ENCODE assay signal across 11 cellular contexts in the genomic region with DNA sequence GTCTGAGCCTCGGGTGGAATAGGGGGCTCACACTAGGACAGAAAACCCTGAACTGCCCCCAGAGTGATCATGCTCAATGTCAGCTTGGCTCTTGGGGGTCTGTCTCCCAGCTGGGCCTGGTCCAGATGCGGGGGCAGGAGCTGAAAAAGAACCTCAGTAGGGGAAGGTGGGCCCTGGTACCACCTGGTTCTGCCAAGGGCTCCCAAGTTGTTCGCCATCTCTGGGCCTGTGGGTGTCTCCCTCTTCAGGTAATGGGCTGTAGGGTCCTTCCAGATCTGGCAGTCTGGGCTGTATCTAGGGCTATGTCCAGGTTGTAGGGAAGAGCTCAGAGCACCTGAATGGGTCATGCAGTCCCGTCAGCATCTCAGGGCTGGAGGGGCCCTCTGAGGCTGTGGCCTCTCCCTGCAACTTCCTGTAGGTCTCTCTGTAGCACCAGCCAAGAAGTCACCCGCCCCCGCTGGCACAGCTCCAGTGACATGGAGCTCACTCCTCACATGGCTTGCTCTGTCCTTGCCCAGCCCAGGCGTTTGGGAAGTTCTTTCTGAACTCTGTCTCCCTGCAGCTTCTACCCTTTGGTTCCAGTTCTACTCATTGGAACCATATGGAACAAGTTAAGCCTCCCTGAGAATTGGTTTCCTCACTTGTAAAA. TPM values are rescaled to one million over a fixed set of nuclear protein-coding genes. Genes with fewer than 3 reads are reported as not detected.
A peak's percentile ranks its signal among the peaks of the same experiment; 100 is the strongest.
DNase-seq lines count a peak whose midpoint lies in the region; ATAC-seq, FAIRE-seq and TF ChIP-seq lines count a peak whose summit lies in the region.
"Had no signal": no experiment of that assay in that cellular context is flagged by ENCODE, and none has a peak within 500 bp of the region (broad histone marks: within the 10 kb centered on the region; RNA-seq: fewer than 3 reads in every experiment).

No MANE protein-coding gene starts in this region.

- TF ChIP-seq RAD21 in HepG2 (CRISPR knock-in tag; IDR thresholded peaks at IDR 0.05), result no peak

- H3K4me2 ChIP-seq in HepG2 (ENCODE audit: low read depth, low read length), result peak overlapping the region; percentile 66

- no peak for FAIRE-seq in HepG2 (lab: Jason Lieb, UNC)

- H3K4me1 Mint-ChIP-seq in activated T-helper 17 cell treated with anti-CD3 and anti-CD28 coated beads, Interleukin-2, amount 50 U/mL, for 72 hours, result no peaks in the 10 kb centered on the region

- no peaks in the 10 kb centered on the region for H4K20me1 ChIP-seq in HepG2 (ENCODE audit: insufficient read depth, low read length)

- H3K9me3 ChIP-seq in colonic mucosa (no peaks in the 10 kb centered on the region), HepG2 (ENCODE audit: low read length) (no peaks in the 10 kb centered on the region; the same call in 1 of the 2 replicates), upper lobe of left lung (no peaks in the 10 kb centered on the region)

- H3K36me3 Mint-ChIP-seq in activated T-helper 17 cell treated with anti-CD3 and anti-CD28 coated beads, Interleukin-2, amount 50 U/mL, for 72 hours (ENCODE audit: low read depth), result no peaks in the 10 kb centered on the region

- no peak for TF ChIP-seq CTCF in colonic mucosa (IDR thresholded peaks at IDR 0.05)
- peak; percentile 37; the same call in 1 of the 2 replicates for TF ChIP-seq CTCF in HepG2 (CRISPR knock-in tag; IDR thresholded peaks at IDR 0.05)
- no peak for TF ChIP-seq CTCF in upper lobe of left lung (IDR thresholded peaks at IDR 0.05)

- POLR2A ChIA-PET in HepG2 (lab: Yijun Ruan, JAX), result interaction anchor here (1.0 kb wide), 1 partner anchor 201 kb away, joined by 3 read pairs; no protein-coding TSS in a partner anchor

- H3K27me3 ChIP-seq in colonic mucosa (no peaks in the 10 kb centered on the region), HepG2 (ENCODE audit: control insufficient read depth in 1 of 2, insufficient read depth in 2 of 2, low read length in 2 of 2) (no peaks in the 10 kb centered on the region), upper lobe of left lung (no peaks in the 10 kb centered on the region)

- H3K27me3 Mint-ChIP-seq in activated T-helper 17 cell treated with anti-CD3 and anti-CD28 coated beads, Interleukin-2, amount 50 U/mL, for 72 hours, result no peaks in the 10 kb centered on the region

- ATAC-seq in HepG2, result peak; percentile 65
- ATAC-seq in upper lobe of left lung (ENCODE audit: low FRiP score in 2 of 2), result peak in 1 of 2 donors; percentile 76
- ATAC-seq in GM21447 (IDR thresholded peaks at IDR 0.05; ENCODE audit: unreplicated experiment), result no peak
- no peak for ATAC-seq in activated T-helper 17 cell treated with anti-CD3 and anti-CD28 coated beads, Interleukin-2, amount 50 U/mL, for 72 hours (replicated peaks)
- ATAC-seq: Panc1 had no signal

- H3K9ac ChIP-seq in colonic mucosa (ENCODE audit: low read depth in 2 of 2, low read length in 2 of 2) (peak overlapping the region in 1 of 2 donors; percentile 14), HepG2 (ENCODE audit: insufficient read depth, low read depth, low read length) (no peak overlapping the region)

- intact Hi-C loops in colonic mucosa (cut with DNase I), result no loop called here
- intact Hi-C loops in HepG2 (cut with micrococcal nuclease; ENCODE audit: unreplicated experiment), result no loop called here

- H3K4me3 ChIP-seq in colonic mucosa (no peak overlapping the region), HepG2 (replicated peaks in 1 of 3; ENCODE audit: insufficient read depth in 1 of 3, low read depth in 2 of 3, low read length in 3 of 3) (peak overlapping the region in 1 of 3 experiments; percentile 31; a peak in 1 of 6 replicates), upper lobe of left lung (peak overlapping the region in 1 of 4 donors; percentile 3)

- CTCF ChIA-PET in HepG2 (lab: Yijun Ruan, JAX; ENCODE audit: low intra/inter-chr PET ratio, low total read pairs), result no interaction called here

- H3K27ac Mint-ChIP-seq in activated T-helper 17 cell treated with anti-CD3 and anti-CD28 coated beads, Interleukin-2, amount 50 U/mL, for 72 hours, result no peak overlapping the region

- H3K9me3 Mint-ChIP-seq in activated T-helper 17 cell treated with anti-CD3 and anti-CD28 coated beads, Interleukin-2, amount 50 U/mL, for 72 hours, result no peaks in the 10 kb centered on the region

- TF ChIP-seq EP300 in HepG2 (IDR thresholded peaks at IDR 0.05; ENCODE audit: low read depth in 2 of 2, low read length in 2 of 2) (no peak), HepG2 (CRISPR knock-in tag; IDR thresholded peaks at IDR 0.05; ENCODE audit: borderline replicate concordance) (no peak), upper lobe of left lung (IDR thresholded peaks at IDR 0.05) (no peak)

- DNase-seq in DMS 273 (lab: John Stamatoyannopoulos, UW; ENCODE audit: unreplicated experiment) (peak; percentile 74), DMS 273 treated with DMSO at 0.1 percent for 48 hours (lab: John Stamatoyannopoulos, UW) (no peak), colonic mucosa (peak; percentile 76), HepG2 (ENCODE audit: low spot score) (no peak), upper lobe of left lung (peak in 1 of 2 donors; percentile 82), NCI-H1092 treated with DMSO at 0.1 percent for 48 hours (lab: John Stamatoyannopoulos, UW) (no peak)
- DNase-seq: 8988T; stimulated activated CD4-positive, alpha-beta T cell treated with anti-CD3 and anti-CD28 coated beads, Interleukin-4, amount 100 ng/mL, for 4 hours had no signal

- H3K36me3 ChIP-seq in colonic mucosa (no peaks in the 10 kb centered on the region), HepG2 (replicated peaks in 1 of 2; ENCODE audit: control insufficient read depth in 1 of 2, insufficient read depth in 2 of 2, low read length in 2 of 2) (no peaks in the 10 kb centered on the region), upper lobe of left lung (no peaks in the 10 kb centered on the region)

- in situ Hi-C loops in HepG2 (cut with HindIII; ENCODE audit: extremely low pct_ligation_motif_present, low pct_unique_long_range_greater_than_20kb), result no loop called here

- no peaks in the 10 kb centered on the region for H3K79me2 ChIP-seq in HepG2 (ENCODE audit: insufficient read depth, low read length)

- WGBS in HepG2 (ENCODE audit: low lambda C conversion rate), result 33% methylated on average over 5 of the region's 7 CpGs
- WGBS in upper lobe of left lung, 2 donors, result 18 to 46% methylated on average over 4 to 7 of the region's 7 CpGs

- peak overlapping the region; percentile 30 for H2AFZ ChIP-seq in HepG2 (ENCODE audit: low read length)

- H3K4me1 ChIP-seq in colonic mucosa, result peaks cover 5% of the 10 kb centered on the region
- H3K4me1 ChIP-seq in HepG2 (ENCODE audit: insufficient read depth, low read length), result peaks cover 70% of the 10 kb centered on the region
- H3K4me1 ChIP-seq in upper lobe of left lung, result peaks cover 16 to 22% (median 18%) of the 10 kb centered on the region in 4 donors

- TF ChIP-seq POLR2A in HepG2 (IDR thresholded peaks at IDR 0.05; ENCODE audit: insufficient read depth in 1 of 2, low read depth in 2 of 2, low read length in 2 of 2) (no peak), upper lobe of left lung (IDR thresholded peaks at IDR 0.05) (no peak)

- no TSS peak for BruUV-seq in HepG2 (replicated peaks; lab: Mats Ljungman, UMichigan)

- H3K4me3 Mint-ChIP-seq in activated T-helper 17 cell treated with anti-CD3 and anti-CD28 coated beads, Interleukin-2, amount 50 U/mL, for 72 hours, result no peak overlapping the region

- H3K27ac ChIP-seq in colonic mucosa (no peak overlapping the region), HepG2 (ENCODE audit: extremely low read length, insufficient read depth, low read length) (peak overlapping the region; percentile 25), upper lobe of left lung (peak overlapping the region; percentile 69 to 83 (median 76))

RNA-seq across cellular contexts. Expression of gene SOX10, which starts 33.0 kb away (rescaled TPM):
- total RNA-seq in colonic mucosa, result 1 to 10 TPM in 1 of 2 donors, under 1 TPM in 1; 0.57 to 3.4 TPM
- not detected in 2 replicates for total RNA-seq in HepG2 (2016; rRNA removed; fragmentation: Illumina TruSeq; extraction: Trizol)
- not detected in 2 replicates for total RNA-seq in HepG2 (2016; cell fraction: cytosol; rRNA removed; fragmentation: Illumina TruSeq; extraction: Trizol; ENCODE audit: low read depth)
- not detected in 2 replicates for total RNA-seq in HepG2 (2016; cell fraction: insoluble cytoplasmic fraction; rRNA removed; fragmentation: Illumina TruSeq; extraction: Trizol)
- total RNA-seq in HepG2 (2016; cell fraction: membrane; rRNA removed; fragmentation: Illumina TruSeq; extraction: Trizol), result not detected in 2 replicates
- not detected in 2 replicates for total RNA-seq in HepG2 (2016; cell fraction: nucleus; rRNA removed; fragmentation: Illumina TruSeq; extraction: Trizol)
- polyA plus RNA-seq in HepG2 (2011; rRNA removed), result not detected in 2 replicates
- polyA plus RNA-seq in HepG2 (2011; cell fraction: cytosol; rRNA removed), result not detected in 2 replicates
- not detected in 2 replicates for polyA plus RNA-seq in HepG2 (2011; cell fraction: nucleus; rRNA removed)
- 0.04 TPM in 1 of 2 replicates, not detected in the other for polyA plus RNA-seq in HepG2 (2012)
- polyA plus RNA-seq in HepG2 (2016; cell fraction: cytosol; fragmentation: Illumina TruSeq; extraction: Trizol; ENCODE audit: low read depth), result not detected in 2 replicates
- polyA plus RNA-seq in HepG2 (2016; cell fraction: insoluble cytoplasmic fraction; fragmentation: Illumina TruSeq; extraction: Trizol; ENCODE audit: low read depth), result not detected in 2 replicates
- not detected in 2 replicates for polyA plus RNA-seq in HepG2 (2016; cell fraction: membrane; fragmentation: Illumina TruSeq; extraction: Trizol; ENCODE audit: low read depth)
- not detected in 2 replicates for polyA plus RNA-seq in HepG2 (2016; cell fraction: nucleus; fragmentation: Illumina TruSeq; extraction: Trizol; ENCODE audit: insufficient read depth, low read depth)
- polyA minus RNA-seq in HepG2 (2011; rRNA and poly(A)+ RNA removed; ENCODE audit: low replicate concordance), result not detected in 2 replicates
- not detected in 2 replicates for polyA minus RNA-seq in HepG2 (2011; cell fraction: cytosol; rRNA and poly(A)+ RNA removed)
- polyA minus RNA-seq in HepG2 (2011; cell fraction: nucleus; rRNA and poly(A)+ RNA removed), result not detected in 2 replicates
- under 1 TPM in 1 of 6 donors, not detected in 5; 0.15 TPM for total RNA-seq in upper lobe of left lung
- not detected for total RNA-seq in activated T-helper 17 cell treated with anti-CD3 and anti-CD28 coated beads, Interleukin-2, amount 50 U/mL, for 72 hours

RNA-seq across cellular contexts. Expression of gene PICK1, which starts 39.8 kb away (rescaled TPM):
- total RNA-seq in colonic mucosa (10 to 100 TPM; 27.6 to 47.2 TPM), HepG2 (2016; rRNA removed; fragmentation: Illumina TruSeq; extraction: Trizol) (16.0 and 19.3 TPM in 2 replicates), upper lobe of left lung (100 to 1,000 TPM in 1 of 6 donors, 10 to 100 TPM in 5; 31.6 to 189 (median 50.3) TPM)
- 5.2 and 7.0 TPM in 2 replicates for total RNA-seq in HepG2 (2016; cell fraction: cytosol; rRNA removed; fragmentation: Illumina TruSeq; extraction: Trizol; ENCODE audit: low read depth)
- 12.5 and 21.2 TPM in 2 replicates for total RNA-seq in HepG2 (2016; cell fraction: insoluble cytoplasmic fraction; rRNA removed; fragmentation: Illumina TruSeq; extraction: Trizol)
- total RNA-seq in HepG2 (2016; cell fraction: membrane; rRNA removed; fragmentation: Illumina TruSeq; extraction: Trizol), result 5.1 and 6.4 TPM in 2 replicates
- 23.0 and 24.4 TPM in 2 replicates for total RNA-seq in HepG2 (2016; cell fraction: nucleus; rRNA removed; fragmentation: Illumina TruSeq; extraction: Trizol)
- polyA plus RNA-seq in HepG2 (2011; rRNA removed), result 25.3 and 28.9 TPM in 2 replicates
- 16.7 and 22.6 TPM in 2 replicates for polyA plus RNA-seq in HepG2 (2011; cell fraction: cytosol; rRNA removed)
- polyA plus RNA-seq in HepG2 (2011; cell fraction: nucleus; rRNA removed), result 156 and 186 TPM in 2 replicates
- 11.1 and 11.5 TPM in 2 replicates for polyA plus RNA-seq in HepG2 (2012)
- polyA plus RNA-seq in HepG2 (2016; cell fraction: cytosol; fragmentation: Illumina TruSeq; extraction: Trizol; ENCODE audit: low read depth), result 1.6 and 2.0 TPM in 2 replicates
- 13.6 and 16.4 TPM in 2 replicates for polyA plus RNA-seq in HepG2 (2016; cell fraction: insoluble cytoplasmic fraction; fragmentation: Illumina TruSeq; extraction: Trizol; ENCODE audit: low read depth)
- polyA plus RNA-seq in HepG2 (2016; cell fraction: membrane; fragmentation: Illumina TruSeq; extraction: Trizol; ENCODE audit: low read depth), result 2.3 and 3.1 TPM in 2 replicates
- polyA plus RNA-seq in HepG2 (2016; cell fraction: nucleus; fragmentation: Illumina TruSeq; extraction: Trizol; ENCODE audit: insufficient read depth, low read depth), result 45.3 and 47.7 TPM in 2 replicates
- polyA minus RNA-seq in HepG2 (2011; rRNA and poly(A)+ RNA removed; ENCODE audit: low replicate concordance), result 19.1 and 21.9 TPM in 2 replicates
- 5.4 and 6.4 TPM in 2 replicates for polyA minus RNA-seq in HepG2 (2011; cell fraction: cytosol; rRNA and poly(A)+ RNA removed)
- 26.1 and 32.8 TPM in 2 replicates for polyA minus RNA-seq in HepG2 (2011; cell fraction: nucleus; rRNA and poly(A)+ RNA removed)
- 10 to 100 TPM; 15.2 to 23.2 TPM for total RNA-seq in activated T-helper 17 cell treated with anti-CD3 and anti-CD28 coated beads, Interleukin-2, amount 50 U/mL, for 72 hours

Comparison
In these comparisons a context has a peak if more than half of its experiments do, and no peak if none do; other contexts are left out.
1. DNase-seq: peak in DMS 273 (single experiment) and colonic mucosa (single experiment); none in DMS 273 treated with DMSO at 0.1 percent for 48 hours (single experiment), HepG2 (single experiment) and NCI-H1092 treated with DMSO at 0.1 percent for 48 hours (single experiment).